ENCODE assay signal across 19 cellular contexts in genomic region chr6:44706011-44706410, GRCh38.
DNase-seq lines count a peak whose midpoint lies in the region; ATAC-seq and TF ChIP-seq lines count a peak whose summit lies in the region.
"Had no signal": no experiment of that assay in that cellular context is flagged by ENCODE, and none has a peak within 500 bp of the region (broad histone marks: within the 10 kb centered on the region; RNA-seq: fewer than 3 reads in every experiment).

No MANE protein-coding gene starts in this region.

- H3K79me1 ChIP-seq in mesendoderm (ENCODE audit: low read length): no peaks in the 10 kb centered on the region

- H3K4me3 ChIP-seq in coronary artery (no peak overlapping the region), mesendoderm (ENCODE audit: low read length) (no peak overlapping the region)
- H3K4me3 ChIP-seq: BLaER1 had no signal

- no peak overlapping the region for H3K4me3 Mint-ChIP-seq in nephron progenitor cell
- H3K4me3 Mint-ChIP-seq in stimulated activated effector memory CD8-positive, alpha-beta T cell treated with anti-CD3 and anti-CD28 coated beads, Interleukin-12 subunit alpha, Interleukin-12 subunit beta, amount 100 ng/mL, for 72 hours: no peak overlapping the region
- H3K4me3 Mint-ChIP-seq: B cell; CD4-positive, CD25-positive, alpha-beta regulatory T cell; CD8-positive, alpha-beta T cell; H9 had no signal

- peaks cover 2% of the 10 kb centered on the region for H3K4me1 ChIP-seq in mesendoderm (ENCODE audit: control insufficient read depth, low read depth, low read length)
- H3K4me1 ChIP-seq: BLaER1, Caco-2 had no signal

- H3K4me1 Mint-ChIP-seq in nephron progenitor cell: peaks cover 21% of the 10 kb centered on the region
- H3K4me1 Mint-ChIP-seq in stimulated activated effector memory CD8-positive, alpha-beta T cell treated with anti-CD3 and anti-CD28 coated beads, Interleukin-12 subunit alpha, Interleukin-12 subunit beta, amount 100 ng/mL, for 72 hours: peaks cover 56% of the 10 kb centered on the region
- H3K4me1 Mint-ChIP-seq: B cell had no signal

- no peak for ATAC-seq in stimulated activated effector memory CD8-positive, alpha-beta T cell treated with anti-CD3 and anti-CD28 coated beads, Interleukin-12 subunit alpha, Interleukin-12 subunit beta, amount 100 ng/mL, for 72 hours
- no peak for ATAC-seq in activated naive CD4-positive, alpha-beta T cell treated with anti-CD3 and anti-CD28 coated beads, Interleukin-2, amount 50 U/mL, for 72 hours
- ATAC-seq: CD8-positive, alpha-beta T cell; HCT116 had no signal

- no peak overlapping the region for H3K23ac ChIP-seq in mesendoderm (ENCODE audit: low read length)

- DNase-seq in NCI-H82 (lab: John Stamatoyannopoulos, UW) (peak; percentile 80), NCI-H82 treated with DMSO at 0.1 percent for 48 hours (lab: John Stamatoyannopoulos, UW; ENCODE audit: unreplicated experiment) (no peak), coronary artery (ENCODE audit: low spot score) (peak; percentile 36), nephron progenitor cell (no peak), mesendoderm (no peak)
- no peak for DNase-seq in stimulated activated effector memory CD8-positive, alpha-beta T cell treated with anti-CD3 and anti-CD28 coated beads, Interleukin-12 subunit alpha, Interleukin-12 subunit beta, amount 100 ng/mL, for 72 hours (ENCODE audit: low spot score in 2 of 2)
- no peak for DNase-seq in activated naive CD4-positive, alpha-beta T cell treated with anti-CD3 and anti-CD28 coated beads, Interleukin-2, amount 50 U/mL, for 72 hours (ENCODE audit: low spot score in 2 of 2)
- no peak for DNase-seq in activated CD4-positive, alpha-beta T cell treated with anti-CD3 and anti-CD28 coated beads, Interleukin-2, amount 50 U/mL, for 48 hours
- DNase-seq: Caco-2; CD4-positive, CD25-positive, alpha-beta regulatory T cell; CD8-positive, alpha-beta T cell; DMS153; DND-41; H9 had no signal

- no peak overlapping the region for H2BK15ac ChIP-seq in mesendoderm (replicated peaks; ENCODE audit: low read depth)

- H3K36me3 ChIP-seq in mesendoderm (ENCODE audit: control insufficient read depth, insufficient read depth, low read length): no peaks in the 10 kb centered on the region
- H3K36me3 ChIP-seq: BLaER1 had no signal

- no peak overlapping the region for H4K8ac ChIP-seq in mesendoderm (ENCODE audit: low read depth, low read length)

- H3K27ac Mint-ChIP-seq in nephron progenitor cell: peak overlapping the region; percentile 31
- H3K27ac Mint-ChIP-seq in stimulated activated effector memory CD8-positive, alpha-beta T cell treated with anti-CD3 and anti-CD28 coated beads, Interleukin-12 subunit alpha, Interleukin-12 subunit beta, amount 100 ng/mL, for 72 hours: peak overlapping the region; percentile 86
- H3K27ac Mint-ChIP-seq in activated naive CD4-positive, alpha-beta T cell treated with anti-CD3 and anti-CD28 coated beads, Interleukin-2, amount 50 U/mL, for 72 hours: no peak overlapping the region
- H3K27ac Mint-ChIP-seq: B cell; CD4-positive, CD25-positive, alpha-beta regulatory T cell; CD8-positive, alpha-beta T cell had no signal

- no peak overlapping the region for H3K4me2 ChIP-seq in mesendoderm (ENCODE audit: low read length)
- H3K4me2 ChIP-seq: BLaER1 had no signal

- no peak overlapping the region for H2BK5ac ChIP-seq in mesendoderm (ENCODE audit: low read length)

- H3K4ac ChIP-seq in mesendoderm (ENCODE audit: low read depth, low read length): no peak overlapping the region

- no peak overlapping the region for H2AK5ac ChIP-seq in mesendoderm (ENCODE audit: low read length)

- peaks cover 5% of the 10 kb centered on the region for H3K36me3 Mint-ChIP-seq in nephron progenitor cell (ENCODE audit: low read depth)
- H3K36me3 Mint-ChIP-seq in stimulated activated effector memory CD8-positive, alpha-beta T cell treated with anti-CD3 and anti-CD28 coated beads, Interleukin-12 subunit alpha, Interleukin-12 subunit beta, amount 100 ng/mL, for 72 hours: peaks cover 11% of the 10 kb centered on the region
- H3K36me3 Mint-ChIP-seq in activated naive CD4-positive, alpha-beta T cell treated with anti-CD3 and anti-CD28 coated beads, Interleukin-2, amount 50 U/mL, for 72 hours: peaks cover 7 to 18% of the 10 kb centered on the region in 2 donors
- H3K36me3 Mint-ChIP-seq: CD4-positive, CD25-positive, alpha-beta regulatory T cell; CD8-positive, alpha-beta T cell had no signal

- no peak overlapping the region for H3K18ac ChIP-seq in mesendoderm (ENCODE audit: low read length)

- H3K27me3 Mint-ChIP-seq in nephron progenitor cell (ENCODE audit: low read depth, poor library complexity): peaks cover 11% of the 10 kb centered on the region

- H3K27ac ChIP-seq in coronary artery (no peak overlapping the region), mesendoderm (ENCODE audit: low read depth, low read length) (no peak overlapping the region)
- H3K27ac ChIP-seq: 22Rv1, BLaER1, C4-2B had no signal

- no peaks in the 10 kb centered on the region for H3K79me2 ChIP-seq in mesendoderm (ENCODE audit: control insufficient read depth, insufficient read depth, low read length)

- H3K56ac ChIP-seq in mesendoderm (ENCODE audit: low read length): no peak overlapping the region

- WGBS in mesendoderm (ENCODE audit: extremely low coverage, insufficient coverage, low lambda C conversion rate): no CpG with 5 or more reads among the region's 5 CpGs

- H3K27me3 ChIP-seq in mesendoderm (ENCODE audit: insufficient read depth, low read length, poor library complexity): no peaks in the 10 kb centered on the region
- H3K27me3 ChIP-seq: BLaER1 had no signal

- no peak overlapping the region for H4K5ac ChIP-seq in mesendoderm (ENCODE audit: low read length)

- TF ChIP-seq CTCF in coronary artery (IDR thresholded peaks at IDR 0.05): no peak
- no peak for TF ChIP-seq CTCF in nephron progenitor cell (IDR thresholded peaks at IDR 0.05)

- H3K9me3 Mint-ChIP-seq in nephron progenitor cell: peaks cover 16% of the 10 kb centered on the region
- H3K9me3 Mint-ChIP-seq in stimulated activated effector memory CD8-positive, alpha-beta T cell treated with anti-CD3 and anti-CD28 coated beads, Interleukin-12 subunit alpha, Interleukin-12 subunit beta, amount 100 ng/mL, for 72 hours: peaks cover 5% of the 10 kb centered on the region
- H3K9me3 Mint-ChIP-seq in activated naive CD4-positive, alpha-beta T cell treated with anti-CD3 and anti-CD28 coated beads, Interleukin-2, amount 50 U/mL, for 72 hours: peaks cover 10 to 13% of the 10 kb centered on the region in 2 donors
- H3K9me3 Mint-ChIP-seq: H9 had no signal

- no peak overlapping the region for H3K9ac ChIP-seq in mesendoderm (ENCODE audit: low read length)
- H3K9ac ChIP-seq: BLaER1 had no signal

- H2BK120ac ChIP-seq in mesendoderm (ENCODE audit: low read depth, low read length): no peak overlapping the region

Comparison
In these comparisons a context has a peak if more than half of its experiments do, and no peak if none do; other contexts are left out.
1. DNase-seq: peak in NCI-H82 (single experiment) and coronary artery (single experiment); none in NCI-H82 treated with DMSO at 0.1 percent for 48 hours (single experiment), nephron progenitor cell (single experiment), stimulated activated effector memory CD8-positive, alpha-beta T cell treated with anti-CD3 and anti-CD28 coated beads, Interleukin-12 subunit alpha, Interleukin-12 subunit beta, amount 100 ng/mL, for 72 hours (0 of 2), mesendoderm (single experiment), activated naive CD4-positive, alpha-beta T cell treated with anti-CD3 and anti-CD28 coated beads, Interleukin-2, amount 50 U/mL, for 72 hours (0 of 2) and activated CD4-positive, alpha-beta T cell treated with anti-CD3 and anti-CD28 coated beads, Interleukin-2, amount 50 U/mL, for 48 hours (0 of 2).
2. H3K27ac Mint-ChIP-seq: peak in nephron progenitor cell (single experiment) and stimulated activated effector memory CD8-positive, alpha-beta T cell treated with anti-CD3 and anti-CD28 coated beads, Interleukin-12 subunit alpha, Interleukin-12 subunit beta, amount 100 ng/mL, for 72 hours (single experiment); none in activated naive CD4-positive, alpha-beta T cell treated with anti-CD3 and anti-CD28 coated beads, Interleukin-2, amount 50 U/mL, for 72 hours (0 of 2).